1 cellular context compared by ENCODE assay signal in the genomic region with DNA sequence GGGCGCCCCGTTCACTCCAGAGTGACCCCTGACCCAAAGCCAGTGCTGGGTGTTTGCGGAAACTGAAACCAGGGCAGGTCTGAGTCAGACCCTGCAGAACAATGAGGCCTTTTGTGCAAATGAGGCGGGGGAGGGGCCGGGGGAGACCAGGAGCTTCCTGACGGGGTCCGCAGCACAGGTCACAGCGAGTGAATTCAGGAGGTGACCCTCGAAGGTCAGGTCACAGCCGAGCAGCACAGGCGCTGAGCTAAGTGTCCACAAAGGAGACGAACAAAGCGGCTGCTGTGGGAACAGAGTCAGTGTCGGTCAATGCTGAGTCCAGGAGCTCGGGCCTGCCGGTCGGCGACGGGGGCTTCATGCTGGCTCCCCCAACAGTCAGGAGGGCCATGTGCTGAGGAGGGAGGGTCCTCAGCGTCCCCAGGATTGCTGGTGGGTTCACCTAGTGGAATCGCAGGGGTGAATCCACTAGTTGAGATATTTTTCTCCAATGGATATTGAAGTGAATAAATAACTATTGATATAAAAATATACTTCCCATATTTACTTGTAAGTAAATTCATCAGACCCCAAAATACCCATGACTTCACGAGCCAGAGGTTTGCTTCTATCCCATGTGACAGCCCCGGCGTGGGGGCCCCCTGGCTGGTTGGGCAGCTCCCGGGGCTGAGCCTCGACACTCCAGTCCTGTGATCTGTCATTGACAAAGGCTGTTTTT.
TF ChIP-seq lines count a peak whose summit lies in the region.

No MANE protein-coding gene starts in this region.

TF ChIP-seq in HepG2, 621 proteins besides CTCF, POLR2A, EP300 and RAD21 (continued from another document and continues in another):
- TF ChIP-seq, protein P1, sequence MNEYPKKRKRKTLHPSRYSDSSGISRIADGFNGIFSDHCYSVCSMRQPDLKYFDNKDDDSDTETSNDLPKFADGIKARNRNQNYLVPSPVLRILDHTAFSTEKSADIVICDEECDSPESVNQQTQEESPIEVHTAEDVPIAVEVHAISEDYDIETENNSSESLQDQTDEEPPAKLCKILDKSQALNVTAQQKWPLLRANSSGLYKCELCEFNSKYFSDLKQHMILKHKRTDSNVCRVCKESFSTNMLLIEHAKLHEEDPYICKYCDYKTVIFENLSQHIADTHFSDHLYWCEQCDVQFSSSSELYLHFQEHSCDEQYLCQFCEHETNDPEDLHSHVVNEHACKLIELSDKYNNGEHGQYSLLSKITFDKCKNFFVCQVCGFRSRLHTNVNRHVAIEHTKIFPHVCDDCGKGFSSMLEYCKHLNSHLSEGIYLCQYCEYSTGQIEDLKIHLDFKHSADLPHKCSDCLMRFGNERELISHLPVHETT (CRISPR knock-in tag; conservative IDR thresholded peaks at IDR 0.05): peak; percentile 84
- TF ChIP-seq, protein P2, sequence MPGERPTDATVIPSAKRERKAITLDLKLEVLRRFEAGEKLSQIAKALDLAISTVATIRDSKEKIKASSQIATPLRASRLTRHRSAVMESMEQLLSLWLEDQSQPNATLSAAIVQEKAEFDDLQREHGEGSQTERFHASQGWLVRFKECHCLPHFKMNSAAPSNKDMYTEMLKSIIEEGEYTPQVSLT (CRISPR knock-in tag; IDR thresholded peaks at IDR 0.05; ENCODE audit: borderline replicate concordance, low read depth): no peak
- TF ChIP-seq ZFP36L1 (CRISPR knock-in tag; IDR thresholded peaks at IDR 0.05) (no peak), FIP1L1 (IDR thresholded peaks at IDR 0.05; ENCODE audit: borderline replicate concordance, insufficient read depth, low read depth, low read length) (0 out of 2 replicates have a peak, but pooled peaks have one; percentile 55), ZNF776 (CRISPR knock-in tag; IDR thresholded peaks at IDR 0.05) (0 out of 2 replicates have a peak, but pooled peaks have one; percentile 24), ZNF75D (CRISPR knock-in tag; IDR thresholded peaks at IDR 0.05; ENCODE audit: borderline replicate concordance) (no peak), PHF5A (CRISPR knock-in tag; IDR thresholded peaks at IDR 0.05; ENCODE audit: low read depth, unreplicated experiment) (peak; percentile 83), ZNF138 (CRISPR knock-in tag; IDR thresholded peaks at IDR 0.05; ENCODE audit: low read depth) (no peak), ZNF552 (CRISPR knock-in tag; IDR thresholded peaks at IDR 0.05; ENCODE audit: borderline replicate concordance) (peak; percentile 39; the same call in 1 of the 2 replicates), ZNF326 (CRISPR knock-in tag; IDR thresholded peaks at IDR 0.05; ENCODE audit: borderline replicate concordance) (no peak), ZFP36 (IDR thresholded peaks at IDR 0.05; ENCODE audit: borderline replicate concordance, low read depth, low read length, partially characterized antibody) (no peak), KDM5B (CRISPR knock-in tag; IDR thresholded peaks at IDR 0.05; ENCODE audit: borderline replicate concordance) (peak; percentile 74; the same call in 1 of the 2 replicates), SKI (IDR thresholded peaks at IDR 0.05; ENCODE audit: partially characterized antibody) (peak; percentile 97), GATAD2A (CRISPR knock-in tag; IDR thresholded peaks at IDR 0.05) (peak; percentile 95), ARHGAP35 (CRISPR knock-in tag; IDR thresholded peaks at IDR 0.05; ENCODE audit: borderline replicate concordance) (no peak), EZH2 (conservative IDR thresholded peaks at IDR 0.05; ENCODE audit: low read depth, low read length) (no peak), EHMT2 (IDR thresholded peaks at IDR 0.05; ENCODE audit: borderline replicate concordance, low read depth, low read length) (no peak; the same call in 1 of the 2 replicates), ZNF841 (CRISPR knock-in tag; IDR thresholded peaks at IDR 0.05; ENCODE audit: borderline replicate concordance) (no peak), KDM3A (CRISPR knock-in tag; IDR thresholded peaks at IDR 0.05; ENCODE audit: low read depth) (peak; percentile 92), ZNF124 (CRISPR knock-in tag; IDR thresholded peaks at IDR 0.05) (peak; percentile 98), TCF7L2 (IDR thresholded peaks at IDR 0.05; ENCODE audit: low read depth, low read length) (no peak), RAD51 (IDR thresholded peaks at IDR 0.05; ENCODE audit: borderline replicate concordance) (no peak), ZNF292 (CRISPR knock-in tag; IDR thresholded peaks at IDR 0.05; ENCODE audit: borderline replicate concordance, low read depth) (peak; percentile 100), HNF4A (CRISPR knock-in tag; IDR thresholded peaks at IDR 0.05) (peak; percentile 90), NFKBIZ (CRISPR knock-in tag; IDR thresholded peaks at IDR 0.05) (peak; percentile 68; the same call in 1 of the 2 replicates), ZBTB21 (CRISPR knock-in tag; IDR thresholded peaks at IDR 0.05) (peak; percentile 42; the same call in 1 of the 2 replicates), ZNF563 (CRISPR knock-in tag; IDR thresholded peaks at IDR 0.05) (peak; percentile 95), CBX5 (CRISPR knock-in tag; IDR thresholded peaks at IDR 0.05; ENCODE audit: borderline replicate concordance) (peak; percentile 87; the same call in 1 of the 2 replicates), ZNF17 (CRISPR knock-in tag; IDR thresholded peaks at IDR 0.05) (no peak), SMAD9 (CRISPR knock-in tag; IDR thresholded peaks at IDR 0.05) (no peak), GZF1 (CRISPR knock-in tag; IDR thresholded peaks at IDR 0.05) (no peak), ZNF160 (CRISPR knock-in tag; IDR thresholded peaks at IDR 0.05) (peak; percentile 86; the same call in 1 of the 2 replicates), MIER2 (CRISPR knock-in tag; IDR thresholded peaks at IDR 0.05) (no peak), ATRX (CRISPR knock-in tag; IDR thresholded peaks at IDR 0.05; ENCODE audit: borderline replicate concordance) (no peak), RFXAP (CRISPR knock-in tag; IDR thresholded peaks at IDR 0.05; ENCODE audit: borderline replicate concordance) (peak; percentile 83; the same call in 1 of the 2 replicates), MTF2 (CRISPR knock-in tag; IDR thresholded peaks at IDR 0.05; ENCODE audit: borderline replicate concordance) (no peak), SIX4 (CRISPR knock-in tag; IDR thresholded peaks at IDR 0.05) (peak; percentile 64; the same call in 1 of the 2 replicates), ZNF251 (CRISPR knock-in tag; IDR thresholded peaks at IDR 0.05) (no peak), CREB1 (IDR thresholded peaks at IDR 0.05) (peak; percentile 38; the same call in 1 of the 2 replicates), CREB1 (CRISPR knock-in tag; IDR thresholded peaks at IDR 0.05) (no peak), ZNF614 (CRISPR knock-in tag; IDR thresholded peaks at IDR 0.05; ENCODE audit: borderline replicate concordance) (peak; percentile 68; the same call in 1 of the 2 replicates), MEF2D (CRISPR knock-in tag; IDR thresholded peaks at IDR 0.05) (peak; percentile 90)
- TF ChIP-seq, protein P3, sequence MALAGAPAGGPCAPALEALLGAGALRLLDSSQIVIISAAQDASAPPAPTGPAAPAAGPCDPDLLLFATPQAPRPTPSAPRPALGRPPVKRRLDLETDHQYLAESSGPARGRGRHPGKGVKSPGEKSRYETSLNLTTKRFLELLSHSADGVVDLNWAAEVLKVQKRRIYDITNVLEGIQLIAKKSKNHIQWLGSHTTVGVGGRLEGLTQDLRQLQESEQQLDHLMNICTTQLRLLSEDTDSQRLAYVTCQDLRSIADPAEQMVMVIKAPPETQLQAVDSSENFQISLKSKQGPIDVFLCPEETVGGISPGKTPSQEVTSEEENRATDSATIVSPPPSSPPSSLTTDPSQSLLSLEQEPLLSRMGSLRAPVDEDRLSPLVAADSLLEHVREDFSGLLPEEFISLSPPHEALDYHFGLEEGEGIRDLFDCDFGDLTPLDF (CRISPR knock-in tag; IDR thresholded peaks at IDR 0.05): no peak; the same call in 1 of the 2 replicates
- TF ChIP-seq, protein P4, sequence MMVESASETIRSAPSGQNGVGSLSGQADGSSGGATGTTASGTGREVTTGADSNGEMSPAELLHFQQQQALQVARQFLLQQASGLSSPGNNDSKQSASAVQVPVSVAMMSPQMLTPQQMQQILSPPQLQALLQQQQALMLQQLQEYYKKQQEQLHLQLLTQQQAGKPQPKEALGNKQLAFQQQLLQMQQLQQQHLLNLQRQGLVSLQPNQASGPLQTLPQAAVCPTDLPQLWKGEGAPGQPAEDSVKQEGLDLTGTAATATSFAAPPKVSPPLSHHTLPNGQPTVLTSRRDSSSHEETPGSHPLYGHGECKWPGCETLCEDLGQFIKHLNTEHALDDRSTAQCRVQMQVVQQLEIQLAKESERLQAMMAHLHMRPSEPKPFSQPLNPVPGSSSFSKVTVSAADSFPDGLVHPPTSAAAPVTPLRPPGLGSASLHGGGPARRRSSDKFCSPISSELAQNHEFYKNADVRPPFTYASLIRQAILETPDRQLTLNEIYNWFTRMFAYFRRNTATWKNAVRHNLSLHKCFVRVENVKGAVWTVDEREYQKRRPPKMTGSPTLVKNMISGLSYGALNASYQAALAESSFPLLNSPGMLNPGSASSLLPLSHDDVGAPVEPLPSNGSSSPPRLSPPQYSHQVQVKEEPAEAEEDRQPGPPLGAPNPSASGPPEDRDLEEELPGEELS (CRISPR knock-in tag; IDR thresholded peaks at IDR 0.05): peak; percentile 84
- TF ChIP-seq, protein P5, sequence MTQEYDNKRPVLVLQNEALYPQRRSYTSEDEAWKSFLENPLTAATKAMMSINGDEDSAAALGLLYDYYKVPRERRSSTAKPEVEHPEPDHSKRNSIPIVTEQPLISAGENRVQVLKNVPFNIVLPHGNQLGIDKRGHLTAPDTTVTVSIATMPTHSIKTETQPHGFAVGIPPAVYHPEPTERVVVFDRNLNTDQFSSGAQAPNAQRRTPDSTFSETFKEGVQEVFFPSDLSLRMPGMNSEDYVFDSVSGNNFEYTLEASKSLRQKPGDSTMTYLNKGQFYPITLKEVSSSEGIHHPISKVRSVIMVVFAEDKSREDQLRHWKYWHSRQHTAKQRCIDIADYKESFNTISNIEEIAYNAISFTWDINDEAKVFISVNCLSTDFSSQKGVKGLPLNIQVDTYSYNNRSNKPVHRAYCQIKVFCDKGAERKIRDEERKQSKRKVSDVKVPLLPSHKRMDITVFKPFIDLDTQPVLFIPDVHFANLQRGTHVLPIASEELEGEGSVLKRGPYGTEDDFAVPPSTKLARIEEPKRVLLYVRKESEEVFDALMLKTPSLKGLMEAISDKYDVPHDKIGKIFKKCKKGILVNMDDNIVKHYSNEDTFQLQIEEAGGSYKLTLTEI (CRISPR knock-in tag; conservative IDR thresholded peaks at IDR 0.05): no peak
- TF ChIP-seq, protein P6, sequence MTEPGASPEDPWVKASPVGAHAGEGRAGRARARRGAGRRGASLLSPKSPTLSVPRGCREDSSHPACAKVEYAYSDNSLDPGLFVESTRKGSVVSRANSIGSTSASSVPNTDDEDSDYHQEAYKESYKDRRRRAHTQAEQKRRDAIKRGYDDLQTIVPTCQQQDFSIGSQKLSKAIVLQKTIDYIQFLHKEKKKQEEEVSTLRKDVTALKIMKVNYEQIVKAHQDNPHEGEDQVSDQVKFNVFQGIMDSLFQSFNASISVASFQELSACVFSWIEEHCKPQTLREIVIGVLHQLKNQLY (CRISPR knock-in tag; IDR thresholded peaks at IDR 0.05): peak; percentile 81; the same call in 1 of the 2 replicates
- TF ChIP-seq, protein P7, sequence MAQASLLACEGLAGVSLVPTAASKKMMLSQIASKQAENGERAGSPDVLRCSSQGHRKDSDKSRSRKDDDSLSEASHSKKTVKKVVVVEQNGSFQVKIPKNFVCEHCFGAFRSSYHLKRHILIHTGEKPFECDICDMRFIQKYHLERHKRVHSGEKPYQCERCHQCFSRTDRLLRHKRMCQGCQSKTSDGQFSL (CRISPR knock-in tag; IDR thresholded peaks at IDR 0.05): peak; percentile 54; the same call in 1 of the 2 replicates
- TF ChIP-seq, protein P8, sequence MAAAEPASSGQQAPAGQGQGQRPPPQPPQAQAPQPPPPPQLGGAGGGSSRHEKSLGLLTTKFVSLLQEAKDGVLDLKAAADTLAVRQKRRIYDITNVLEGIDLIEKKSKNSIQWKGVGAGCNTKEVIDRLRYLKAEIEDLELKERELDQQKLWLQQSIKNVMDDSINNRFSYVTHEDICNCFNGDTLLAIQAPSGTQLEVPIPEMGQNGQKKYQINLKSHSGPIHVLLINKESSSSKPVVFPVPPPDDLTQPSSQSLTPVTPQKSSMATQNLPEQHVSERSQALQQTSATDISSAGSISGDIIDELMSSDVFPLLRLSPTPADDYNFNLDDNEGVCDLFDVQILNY (CRISPR knock-in tag; conservative IDR thresholded peaks at IDR 0.05): no peak
- TF ChIP-seq, protein P9, sequence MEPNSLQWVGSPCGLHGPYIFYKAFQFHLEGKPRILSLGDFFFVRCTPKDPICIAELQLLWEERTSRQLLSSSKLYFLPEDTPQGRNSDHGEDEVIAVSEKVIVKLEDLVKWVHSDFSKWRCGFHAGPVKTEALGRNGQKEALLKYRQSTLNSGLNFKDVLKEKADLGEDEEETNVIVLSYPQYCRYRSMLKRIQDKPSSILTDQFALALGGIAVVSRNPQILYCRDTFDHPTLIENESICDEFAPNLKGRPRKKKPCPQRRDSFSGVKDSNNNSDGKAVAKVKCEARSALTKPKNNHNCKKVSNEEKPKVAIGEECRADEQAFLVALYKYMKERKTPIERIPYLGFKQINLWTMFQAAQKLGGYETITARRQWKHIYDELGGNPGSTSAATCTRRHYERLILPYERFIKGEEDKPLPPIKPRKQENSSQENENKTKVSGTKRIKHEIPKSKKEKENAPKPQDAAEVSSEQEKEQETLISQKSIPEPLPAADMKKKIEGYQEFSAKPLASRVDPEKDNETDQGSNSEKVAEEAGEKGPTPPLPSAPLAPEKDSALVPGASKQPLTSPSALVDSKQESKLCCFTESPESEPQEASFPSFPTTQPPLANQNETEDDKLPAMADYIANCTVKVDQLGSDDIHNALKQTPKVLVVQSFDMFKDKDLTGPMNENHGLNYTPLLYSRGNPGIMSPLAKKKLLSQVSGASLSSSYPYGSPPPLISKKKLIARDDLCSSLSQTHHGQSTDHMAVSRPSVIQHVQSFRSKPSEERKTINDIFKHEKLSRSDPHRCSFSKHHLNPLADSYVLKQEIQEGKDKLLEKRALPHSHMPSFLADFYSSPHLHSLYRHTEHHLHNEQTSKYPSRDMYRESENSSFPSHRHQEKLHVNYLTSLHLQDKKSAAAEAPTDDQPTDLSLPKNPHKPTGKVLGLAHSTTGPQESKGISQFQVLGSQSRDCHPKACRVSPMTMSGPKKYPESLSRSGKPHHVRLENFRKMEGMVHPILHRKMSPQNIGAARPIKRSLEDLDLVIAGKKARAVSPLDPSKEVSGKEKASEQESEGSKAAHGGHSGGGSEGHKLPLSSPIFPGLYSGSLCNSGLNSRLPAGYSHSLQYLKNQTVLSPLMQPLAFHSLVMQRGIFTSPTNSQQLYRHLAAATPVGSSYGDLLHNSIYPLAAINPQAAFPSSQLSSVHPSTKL (CRISPR knock-in tag; IDR thresholded peaks at IDR 0.05): peak; percentile 97
- TF ChIP-seq, protein P10, sequence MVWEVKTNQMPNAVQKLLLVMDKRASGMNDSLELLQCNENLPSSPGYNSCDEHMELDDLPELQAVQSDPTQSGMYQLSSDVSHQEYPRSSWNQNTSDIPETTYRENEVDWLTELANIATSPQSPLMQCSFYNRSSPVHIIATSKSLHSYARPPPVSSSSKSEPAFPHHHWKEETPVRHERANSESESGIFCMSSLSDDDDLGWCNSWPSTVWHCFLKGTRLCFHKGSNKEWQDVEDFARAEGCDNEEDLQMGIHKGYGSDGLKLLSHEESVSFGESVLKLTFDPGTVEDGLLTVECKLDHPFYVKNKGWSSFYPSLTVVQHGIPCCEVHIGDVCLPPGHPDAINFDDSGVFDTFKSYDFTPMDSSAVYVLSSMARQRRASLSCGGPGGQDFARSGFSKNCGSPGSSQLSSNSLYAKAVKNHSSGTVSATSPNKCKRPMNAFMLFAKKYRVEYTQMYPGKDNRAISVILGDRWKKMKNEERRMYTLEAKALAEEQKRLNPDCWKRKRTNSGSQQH (CRISPR knock-in tag; IDR thresholded peaks at IDR 0.05; ENCODE audit: low read depth): peak; percentile 24; the same call in 1 of the 2 replicates
